17 cellular contexts compared by ENCODE assay signal in the genomic region with DNA sequence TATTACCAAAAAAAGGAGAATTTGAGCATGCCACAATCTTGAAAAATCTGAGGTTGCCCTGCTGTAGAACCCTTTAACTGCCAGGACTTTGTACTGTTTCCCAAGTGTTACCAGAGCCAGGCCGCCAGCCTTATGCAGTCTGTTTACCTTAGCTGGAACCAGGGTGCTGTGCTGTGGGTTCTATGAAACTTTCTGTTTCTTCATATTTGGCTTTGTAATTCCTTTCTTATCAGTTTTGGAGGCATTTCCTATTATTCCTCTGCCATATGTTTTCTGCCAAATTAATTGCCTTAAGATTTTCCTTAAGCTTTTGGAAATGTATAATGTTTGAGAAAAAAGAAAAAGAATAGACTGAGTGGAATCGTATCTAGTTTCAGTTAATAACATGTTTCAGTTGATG. TPM values are rescaled to one million over a fixed set of nuclear protein-coding genes. Genes with fewer than 3 reads are reported as not detected.
A peak's percentile ranks its signal among the peaks of the same experiment; 100 is the strongest.
DNase-seq lines count a peak whose midpoint lies in the region; ATAC-seq and TF ChIP-seq lines count a peak whose summit lies in the region.
"Had no signal": no experiment of that assay in that cellular context is flagged by ENCODE, and none has a peak within 500 bp of the region (broad histone marks: within the 10 kb centered on the region; RNA-seq: fewer than 3 reads in every experiment).

No MANE protein-coding gene starts in this region.

- no peak for TF ChIP-seq EP300 in gastroesophageal sphincter (IDR thresholded peaks at IDR 0.05)

- 26 to 32% methylated on average over 2 of the region's 2 CpGs for WGBS in gastroesophageal sphincter (ENCODE audit: low coverage in 1 of 2), 2 donors

- H3K27ac ChIP-seq in PC-3 (ENCODE audit: low read length) (no peak overlapping the region), gastroesophageal sphincter (peak overlapping the region; percentile 90 to 98 (median 96))
- H3K27ac ChIP-seq: BLaER1 had no signal

- no peaks in the 10 kb centered on the region for H3K9me2 ChIP-seq in PC-3 (replicated peaks; ENCODE audit: low read length)

- no peak overlapping the region for H3K9ac ChIP-seq in PC-3 (ENCODE audit: low read length)
- H3K9ac ChIP-seq: BLaER1 had no signal

- H3K36me3 ChIP-seq in PC-3 (ENCODE audit: low read depth, low read length), result no peaks in the 10 kb centered on the region
- no peaks in the 10 kb centered on the region for H3K36me3 ChIP-seq in gastroesophageal sphincter
- H3K36me3 ChIP-seq: BLaER1 had no signal

- peaks cover 0 to 2% (median 0%) of the 10 kb centered on the region in 7 donors for H3K9me3 Mint-ChIP-seq in CD14-positive monocyte
- H3K9me3 Mint-ChIP-seq: activated T-cell treated with anti-CD3 and anti-CD28 coated beads, Interleukin-2, amount 50 U/mL, for 4 hours; T-helper 1 cell treated with Interleukin-12 subunit alpha and Interleukin-12 subunit beta and Interleukin-4 antibody, amounts not matched to agents 30 μg/mL and 1 μg/mL, for 36 hours had no signal

- H3K4me2 ChIP-seq in PC-3 (ENCODE audit: low read length), result peak overlapping the region; percentile 97
- H3K4me2 ChIP-seq: BLaER1 had no signal

- H3K4me1 Mint-ChIP-seq in CD14-positive monocyte, result peaks cover 82% of the 10 kb centered on the region

- H3K4me1 ChIP-seq in PC-3 (ENCODE audit: insufficient read depth, low read length) (peaks cover 12% of the 10 kb centered on the region; the same call in 1 of the 2 replicates), gastroesophageal sphincter (peaks cover 8 to 94% (median 32%) of the 10 kb centered on the region in 3 donors)

- H3K27me3 ChIP-seq in PC-3 (ENCODE audit: low read length), result no peaks in the 10 kb centered on the region
- no peaks in the 10 kb centered on the region for H3K27me3 ChIP-seq in gastroesophageal sphincter

- no peaks in the 10 kb centered on the region for H4K20me1 ChIP-seq in PC-3 (ENCODE audit: low read length)
- H4K20me1 ChIP-seq: BLaER1 had no signal

- POLR2A ChIA-PET in PC-3 (lab: Charles Lee; ENCODE audit: unreplicated experiment), result no interaction called here

- H3F3A ChIP-seq in PC-3 (ENCODE audit: low read length, unreplicated experiment), result no peaks in the 10 kb centered on the region

- DNase-seq in CD14-positive monocyte (ENCODE audit: low spot score), result no peak
- DNase-seq in PC-3, result no peak
- peak; percentile 15 for DNase-seq in pulmonary artery endothelial cell (ENCODE audit: low read depth, low spot score)
- no peak for DNase-seq in foreskin melanocyte
- no peak for DNase-seq in NCI-H1417 treated with DMSO at 0.1 percent for 48 hours (lab: John Stamatoyannopoulos, UW)
- no peak for DNase-seq in head of caudate nucleus
- DNase-seq: activated T-cell treated with anti-CD3 and anti-CD28 coated beads, Interleukin-2, amount 50 U/mL, for 4 hours; anterior cingulate cortex; midbrain; NCI-H146; NCI-H510A; stimulated activated naive CD4-positive, alpha-beta T cell had no signal

- intact Hi-C loops in CD14-positive monocyte (cut with micrococcal nuclease) (loop anchor here in 1 of 2 donors (5.0 kb wide), 1 partner anchor 56 kb away; no protein-coding TSS in a partner anchor), PC-3 (cut with micrococcal nuclease) (loop anchor here (5.0 kb wide), 1 partner anchor 216 kb away; no protein-coding TSS in a partner anchor), head of caudate nucleus (cut with DNase I) (no loop called here)

- no TSS peak for BruUV-seq in PC-3 (replicated peaks; lab: Mats Ljungman, UMichigan)

- H3K4me3 ChIP-seq in PC-3 (ENCODE audit: low read length) (no peak overlapping the region), gastroesophageal sphincter (peak overlapping the region; percentile 88 to 98)
- H3K4me3 ChIP-seq: BLaER1 had no signal

- TF ChIP-seq CTCF in CD14-positive monocyte (IDR thresholded peaks at IDR 0.05), result no peak
- TF ChIP-seq CTCF in PC-3 (conservative IDR thresholded peaks at IDR 0.05; ENCODE audit: low read depth, low read length), result no peak
- no peak for TF ChIP-seq CTCF in gastroesophageal sphincter (IDR thresholded peaks at IDR 0.05)

- H3K27me3 Mint-ChIP-seq in CD14-positive monocyte (ENCODE audit: low read depth in 3 of 3), result peaks cover 0 to 2% (median 1%) of the 10 kb centered on the region in 3 donors

- H2AFZ ChIP-seq in PC-3 (ENCODE audit: low read length), result no peak overlapping the region

- H3K27ac Mint-ChIP-seq in CD14-positive monocyte, result peak overlapping the region in 4 of 7 donors; percentile 20 to 98 (median 51)
- H3K27ac Mint-ChIP-seq: progenitor cell of endocrine pancreas; T-helper 1 cell treated with Interleukin-12 subunit alpha and Interleukin-12 subunit beta and Interleukin-4 antibody, amounts not matched to agents 30 μg/mL and 1 μg/mL, for 36 hours had no signal

- TF ChIP-seq POLR2A in gastroesophageal sphincter (IDR thresholded peaks at IDR 0.05), result no peak

- H3K36me3 Mint-ChIP-seq in CD14-positive monocyte, result peaks cover 52 to 56% of the 10 kb centered on the region in 2 donors

- peak overlapping the region; percentile 96 to 97 for H3K4me3 Mint-ChIP-seq in CD14-positive monocyte
- H3K4me3 Mint-ChIP-seq: activated T-cell treated with anti-CD3 and anti-CD28 coated beads, Interleukin-2, amount 50 U/mL, for 4 hours; T-helper 1 cell treated with Interleukin-12 subunit alpha and Interleukin-12 subunit beta and Interleukin-4 antibody, amounts not matched to agents 30 μg/mL and 1 μg/mL, for 36 hours had no signal

- peaks cover 31% of the 10 kb centered on the region for H3K79me2 ChIP-seq in PC-3 (ENCODE audit: low read length)

- ATAC-seq in PC-3 (no peak), gastroesophageal sphincter (no peak), HG02763 (IDR thresholded peaks at IDR 0.05; ENCODE audit: unreplicated experiment) (no peak)
- ATAC-seq: activated T-cell treated with anti-CD3 and anti-CD28 coated beads, Interleukin-2, amount 50 U/mL, for 4 hours had no signal

- H3K9me3 ChIP-seq in PC-3 (ENCODE audit: low read length), result no peaks in the 10 kb centered on the region
- no peaks in the 10 kb centered on the region for H3K9me3 ChIP-seq in gastroesophageal sphincter
- H3K9me3 ChIP-seq: BLaER1 had no signal

- CTCF ChIA-PET in PC-3 (lab: Charles Lee), result no interaction called here

RNA-seq across cellular contexts. Expression of a gene that starts 2.1 kb away (rescaled TPM):
- 10 to 100 TPM; 28.2 to 30.6 TPM for polyA plus RNA-seq in CD14-positive monocyte
- total RNA-seq in PC-3 (2014; rRNA removed) (8.4 and 10.0 TPM in 2 replicates), gastroesophageal sphincter (100 to 1,000 TPM in 3 of 4 donors, 10 to 100 TPM in 1; 77.9 to 351 (median 167) TPM), pulmonary artery endothelial cell (19.0 and 22.4 TPM in 2 replicates)
